Comparison of ENCODE assay signal across 14 cellular contexts in genomic region chr2:479031-479430, GRCh38.
DNase-seq lines count a peak whose midpoint lies in the region; TF ChIP-seq lines count a peak whose summit lies in the region.
"Had no signal": no experiment of that assay in that cellular context is flagged by ENCODE, and none has a peak within 500 bp of the region (broad histone marks: within the 10 kb centered on the region; RNA-seq: fewer than 3 reads in every experiment).

No MANE protein-coding gene starts in this region.

- in situ Hi-C loops in GM13976 (cut with MboI; ENCODE audit: low sequenced_read_pairs, unreplicated experiment), result no loop called here

- no peaks in the 10 kb centered on the region for H3K9me3 ChIP-seq in NT2/D1 (ENCODE audit: insufficient read depth, low read length)

- no peak for TF ChIP-seq CTCF in epithelial cell of proximal tubule (conservative IDR thresholded peaks at IDR 0.05; ENCODE audit: low read depth, low read length)
- no peak for TF ChIP-seq CTCF in nephron (IDR thresholded peaks at IDR 0.05; ENCODE audit: unreplicated experiment in 3 of 3)
- no peak for TF ChIP-seq CTCF in GM13976 (IDR thresholded peaks at IDR 0.05; ENCODE audit: borderline replicate concordance, control extremely low read depth, extremely low read depth, insufficient read depth, missing control alignments)

- H3K4me3 ChIP-seq in NT2/D1 (ENCODE audit: insufficient read length, low read depth), result no peak overlapping the region
- H3K4me3 ChIP-seq in epithelial cell of proximal tubule (ENCODE audit: low read depth, low read length), result peak overlapping the region; percentile 54

- H3K36me3 ChIP-seq in NT2/D1 (ENCODE audit: insufficient read depth, insufficient read length, low read length), result no peaks in the 10 kb centered on the region

- H3K4me1 Mint-ChIP-seq in nephron, result peaks cover 13% of the 10 kb centered on the region

- DNase-seq in NT2/D1 (ENCODE audit: low read depth, low spot score), result peak; percentile 30
- DNase-seq in epithelial cell of proximal tubule (ENCODE audit: low read depth), result no peak
- no peak for DNase-seq in RPMI8226
- no peak for DNase-seq in NCI-H2196 (lab: John Stamatoyannopoulos, UW; ENCODE audit: unreplicated experiment)
- DNase-seq in NK-92 treated with Interleukin-12 subunit alpha and Interleukin-12 subunit beta, amount 100 ng/mL, for 24 hours (lab: John Stamatoyannopoulos, UW), result no peak
- DNase-seq in GM13976 (ENCODE audit: low spot score), result no peak
- DNase-seq: CD4-positive, alpha-beta memory T cell; NCI-H1048; NCI-H1436 treated with DMSO at 0.1 percent for 48 hours; NCI-H2081; NCI-H510A treated with DMSO at 0.1 percent for 48 hours; NCI-H82; SIG-M5 had no signal

- no peak overlapping the region for H3K4me3 Mint-ChIP-seq in nephron
- H3K4me3 Mint-ChIP-seq: CD4-positive, alpha-beta memory T cell had no signal

- H3K9me3 Mint-ChIP-seq in nephron, result peaks cover 13% of the 10 kb centered on the region

- peak overlapping the region; percentile 90 to 98 (median 97) for H3K27ac Mint-ChIP-seq in nephron
- H3K27ac Mint-ChIP-seq: CD4-positive, alpha-beta memory T cell had no signal

- H3K4me1 ChIP-seq in NT2/D1 (ENCODE audit: insufficient read depth, insufficient read length), result no peaks in the 10 kb centered on the region

- H3K27me3 Mint-ChIP-seq in nephron (ENCODE audit: low read depth), result peaks cover 7% of the 10 kb centered on the region

- no peak overlapping the region for H3K9ac ChIP-seq in NT2/D1 (ENCODE audit: insufficient read length, low read depth)

- no peaks in the 10 kb centered on the region for H3K27me3 ChIP-seq in NT2/D1 (ENCODE audit: insufficient read depth, insufficient read length)

- no peaks in the 10 kb centered on the region for H3K36me3 Mint-ChIP-seq in nephron (ENCODE audit: low read depth)
- H3K36me3 Mint-ChIP-seq: CD4-positive, alpha-beta memory T cell had no signal
